ENCODE assay signal across 24 cellular contexts in the genomic region with DNA sequence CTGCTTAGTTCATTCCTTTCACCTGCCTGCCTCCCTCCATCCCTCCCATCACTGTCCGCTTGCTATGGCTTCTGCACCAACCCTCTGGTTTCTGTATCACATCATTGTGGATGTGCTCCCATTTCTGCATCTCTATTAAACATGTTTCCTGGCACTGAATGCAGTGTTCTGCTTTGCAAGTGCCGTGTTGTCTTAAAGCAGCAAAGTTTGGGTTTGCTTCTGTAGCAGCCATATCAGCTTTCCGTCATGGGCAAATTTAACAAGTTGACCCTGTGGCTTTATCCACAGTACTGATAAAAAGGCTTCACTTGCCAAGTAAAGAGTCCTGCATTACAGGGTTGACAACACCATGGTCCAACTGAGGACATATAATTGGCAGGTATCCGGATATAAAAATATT.
DNase-seq lines count a peak whose midpoint lies in the region; ATAC-seq, FAIRE-seq and TF ChIP-seq lines count a peak whose summit lies in the region.
"Had no signal": no experiment of that assay in that cellular context is flagged by ENCODE, and none has a peak within 500 bp of the region (broad histone marks: within the 10 kb centered on the region; RNA-seq: fewer than 3 reads in every experiment).

No MANE protein-coding gene starts in this region.

- no CpG with 5 or more reads among the region's 4 CpGs for WGBS in mesendoderm (ENCODE audit: extremely low coverage, insufficient coverage, low lambda C conversion rate)

- H2BK5ac ChIP-seq in mesendoderm (ENCODE audit: low read length) = no peak overlapping the region

- H3K4me3 ChIP-seq in mesendoderm (ENCODE audit: low read length) = no peak overlapping the region
- H3K4me3 ChIP-seq: BLaER1, GM23338 had no signal

- TF ChIP-seq CTCF in D721Med (IDR thresholded peaks at IDR 0.05; ENCODE audit: insufficient read depth, missing control alignments) (no peak), VCaP (conservative IDR thresholded peaks at IDR 0.05) (no peak)

- H3K18ac ChIP-seq in mesendoderm (ENCODE audit: low read length) = no peak overlapping the region

- no peaks in the 10 kb centered on the region for H3K79me2 ChIP-seq in mesendoderm (ENCODE audit: control insufficient read depth, insufficient read depth, low read length)

- H3K9ac ChIP-seq in mesendoderm (ENCODE audit: low read length) = no peak overlapping the region
- H3K9ac ChIP-seq: BLaER1 had no signal

- peak; percentile 59 for ATAC-seq in Right ventricle myocardium inferior
- no peak for ATAC-seq in left cardiac atrium
- ATAC-seq in left ventricle myocardium superior = peak; percentile 73
- ATAC-seq: CD8-positive, alpha-beta T cell; GM23338; HCT116 had no signal

- no peaks in the 10 kb centered on the region for H3K4me1 ChIP-seq in mesendoderm (ENCODE audit: control insufficient read depth, low read depth, low read length)
- H3K4me1 ChIP-seq: Caco-2 had no signal

- no peaks in the 10 kb centered on the region for H3K79me1 ChIP-seq in mesendoderm (ENCODE audit: low read length)

- H4K5ac ChIP-seq in mesendoderm (ENCODE audit: low read length) = no peak overlapping the region

- H3K4me2 ChIP-seq in mesendoderm (ENCODE audit: low read length) = no peak overlapping the region
- H3K4me2 ChIP-seq: BLaER1, GM23338 had no signal

- FAIRE-seq in D721Med (lab: Jason Lieb, UNC) = peak; percentile 70
- FAIRE-seq: A204.1, GM12891, GM18507 had no signal

- intact Hi-C loops in Right ventricle myocardium inferior (cut with DNase I) (loop anchor here (5.0 to 10.0 kb wide), 2 partner anchors 164 to 389 kb away; a partner anchor contains a TSS), left cardiac atrium (cut with DNase I) (no loop called here), left ventricle myocardium superior (cut with micrococcal nuclease) (no loop called here)

- no peaks in the 10 kb centered on the region for H3K27me3 ChIP-seq in mesendoderm (ENCODE audit: insufficient read depth, low read length, poor library complexity)
- H3K27me3 ChIP-seq: BLaER1 had no signal

- H3K27ac ChIP-seq in VCaP = peak overlapping the region; percentile 68
- no peak overlapping the region for H3K27ac ChIP-seq in mesendoderm (ENCODE audit: low read depth, low read length)
- H3K27ac ChIP-seq: 22Rv1, BLaER1, C4-2B had no signal

- no peak overlapping the region for H3K4ac ChIP-seq in mesendoderm (ENCODE audit: low read depth, low read length)

- H2AK5ac ChIP-seq in mesendoderm (ENCODE audit: low read length) = no peak overlapping the region

- no peak overlapping the region for H2BK120ac ChIP-seq in mesendoderm (ENCODE audit: low read depth, low read length)

- no peak overlapping the region for H3K56ac ChIP-seq in mesendoderm (ENCODE audit: low read length)

- H3K36me3 ChIP-seq in mesendoderm (ENCODE audit: control insufficient read depth, insufficient read depth, low read length) = no peaks in the 10 kb centered on the region
- H3K36me3 ChIP-seq: BLaER1 had no signal

- H2BK15ac ChIP-seq in mesendoderm (replicated peaks; ENCODE audit: low read depth) = no peak overlapping the region

- no peak overlapping the region for H4K8ac ChIP-seq in mesendoderm (ENCODE audit: low read depth, low read length)

- no peak for DNase-seq in Right ventricle myocardium inferior (ENCODE audit: missing footprints)
- DNase-seq in left cardiac atrium = no peak
- DNase-seq in D721Med (ENCODE audit: insufficient read length, low spot score) = peak; percentile 5
- DNase-seq in left ventricle myocardium superior = no peak
- no peak for DNase-seq in mesendoderm
- DNase-seq in SKM-1 treated with dmso at 0.1 percent for 144 hours (lab: John Stamatoyannopoulos, UW; ENCODE audit: unreplicated experiment) = no peak
- no peak for DNase-seq in hippocampal formation (lab: John Stamatoyannopoulos, UW)
- DNase-seq: Caco-2; CD4-positive, CD25-positive, alpha-beta regulatory T cell; CD8-positive, alpha-beta T cell; DMS 273 treated with DMSO at 0.1 percent for 48 hours; DMS79; EL; GDM1; H9 had no signal

- no peak overlapping the region for H3K23ac ChIP-seq in mesendoderm (ENCODE audit: low read length)

Comparison
In these comparisons a context has a peak if more than half of its experiments do, and no peak if none do; other contexts are left out.
1. ATAC-seq: peak in Right ventricle myocardium inferior (single experiment) and left ventricle myocardium superior (single experiment); none in left cardiac atrium (0 of 2).